Comparison of ENCODE assay signal across 8 cellular contexts in genomic region chr17:83199500-83200201, GRCh38.
DNase-seq lines count a peak whose midpoint lies in the region; ATAC-seq, FAIRE-seq and TF ChIP-seq lines count a peak whose summit lies in the region.
"Had no signal": no experiment of that assay in that cellular context is flagged by ENCODE, and none has a peak within 500 bp of the region (broad histone marks: within the 10 kb centered on the region; RNA-seq: fewer than 3 reads in every experiment).

No MANE protein-coding gene starts in this region.

- H3K4me1 ChIP-seq in left lung = peaks cover 0 to 83% of the 10 kb centered on the region in 2 donors

- no peaks in the 10 kb centered on the region for H3K27me3 ChIP-seq in left lung

- no peaks in the 10 kb centered on the region for H3K36me3 ChIP-seq in left lung

- H3K4me3 Mint-ChIP-seq in activated T-cell treated with anti-CD3 and anti-CD28 coated beads, Interleukin-2, amount 50 U/mL, for 24 hours = peak overlapping the region; percentile 69
- no peak overlapping the region for H3K4me3 Mint-ChIP-seq in chondrocyte (ENCODE audit: unreplicated experiment)

- H3K9me3 ChIP-seq in left lung = no peaks in the 10 kb centered on the region

- peak overlapping the region; percentile 81 to 99 for H3K27ac ChIP-seq in left lung
- H3K27ac ChIP-seq: KMS-11 had no signal

- peak; percentile 50 for ATAC-seq in left lung
- no peak for ATAC-seq in GM18861 (IDR thresholded peaks at IDR 0.05; ENCODE audit: unreplicated experiment)

- H3K4me3 ChIP-seq in left lung = peak overlapping the region in 1 of 2 donors; percentile 10

- H3K9me3 Mint-ChIP-seq in activated T-cell treated with anti-CD3 and anti-CD28 coated beads, Interleukin-2, amount 50 U/mL, for 24 hours = no peaks in the 10 kb centered on the region
- no peaks in the 10 kb centered on the region for H3K9me3 Mint-ChIP-seq in chondrocyte (ENCODE audit: low read depth)

- no peak for FAIRE-seq in HTR-8/SVneo (lab: Jason Lieb, UNC)

- peak overlapping the region; percentile 99 for H3K27ac Mint-ChIP-seq in activated T-cell treated with anti-CD3 and anti-CD28 coated beads, Interleukin-2, amount 50 U/mL, for 24 hours
- no peak overlapping the region for H3K27ac Mint-ChIP-seq in chondrocyte (ENCODE audit: unreplicated experiment)

- TF ChIP-seq CTCF in left lung (IDR thresholded peaks at IDR 0.05) (no peak), chondrocyte (IDR thresholded peaks at IDR 0.05) (no peak)

- no peaks in the 10 kb centered on the region for H3K27me3 Mint-ChIP-seq in activated T-cell treated with anti-CD3 and anti-CD28 coated beads, Interleukin-2, amount 50 U/mL, for 24 hours
- no peaks in the 10 kb centered on the region for H3K27me3 Mint-ChIP-seq in chondrocyte (ENCODE audit: low read depth)

- DNase-seq in NOMO-1 treated with dmso at 0.1 percent for 144 hours (lab: John Stamatoyannopoulos, UW; ENCODE audit: unreplicated experiment) = peak; percentile 91
- peak; percentile 79 for DNase-seq in activated T-cell treated with anti-CD3 and anti-CD28 coated beads, Interleukin-2, amount 50 U/mL, for 24 hours
- peak; percentile 79 to 95 for DNase-seq in left lung
- peak; percentile 90 for DNase-seq in stimulated activated CD8-positive, alpha-beta memory T cell treated with anti-CD3 and anti-CD28 coated beads, Interleukin-4, amount 100 ng/mL, for 48 hours
- no peak for DNase-seq in HTR-8/SVneo (ENCODE audit: insufficient read length, low spot score)
- no peak for DNase-seq in chondrocyte (ENCODE audit: low spot score)

- H3K4me1 Mint-ChIP-seq in activated T-cell treated with anti-CD3 and anti-CD28 coated beads, Interleukin-2, amount 50 U/mL, for 24 hours (ENCODE audit: low read depth) = peaks cover 51% of the 10 kb centered on the region
- peaks cover 72% of the 10 kb centered on the region for H3K4me1 Mint-ChIP-seq in chondrocyte (ENCODE audit: low read depth)

- no peaks in the 10 kb centered on the region for H3K36me3 Mint-ChIP-seq in activated T-cell treated with anti-CD3 and anti-CD28 coated beads, Interleukin-2, amount 50 U/mL, for 24 hours (ENCODE audit: low read depth)
- H3K36me3 Mint-ChIP-seq in chondrocyte (ENCODE audit: low read depth) = no peaks in the 10 kb centered on the region

- intact Hi-C loops in left lung (cut with DNase I) = no loop called here

Comparison
In these comparisons a context has a peak if more than half of its experiments do, and no peak if none do; other contexts are left out.
1. DNase-seq: peak in NOMO-1 treated with dmso at 0.1 percent for 144 hours (single experiment), activated T-cell treated with anti-CD3 and anti-CD28 coated beads, Interleukin-2, amount 50 U/mL, for 24 hours (single experiment), left lung (2 of 2) and stimulated activated CD8-positive, alpha-beta memory T cell treated with anti-CD3 and anti-CD28 coated beads, Interleukin-4, amount 100 ng/mL, for 48 hours (single experiment); none in HTR-8/SVneo (single experiment) and chondrocyte (single experiment).